ENCODE assay signal across 14 cellular contexts in genomic region chr12:88207921-88208640, GRCh38.
A peak's percentile ranks its signal among the peaks of the same experiment; 100 is the strongest.
DNase-seq lines count a peak whose midpoint lies in the region; ATAC-seq and TF ChIP-seq lines count a peak whose summit lies in the region.
"Had no signal": no experiment of that assay in that cellular context is flagged by ENCODE, and none has a peak within 500 bp of the region (broad histone marks: within the 10 kb centered on the region; RNA-seq: fewer than 3 reads in every experiment).

No MANE protein-coding gene starts in this region.

- H3K36me3 ChIP-seq in smooth muscle cell (ENCODE audit: low read depth) = peaks cover under 1% of the 10 kb centered on the region

- H3K4me2 ChIP-seq in smooth muscle cell = no peak overlapping the region
- H3K4me2 ChIP-seq: KMS-11 had no signal

- no peak for TF ChIP-seq CTCF in NB4 (IDR thresholded peaks at IDR 0.05; ENCODE audit: low read depth, low read length)
- TF ChIP-seq CTCF in smooth muscle cell (IDR thresholded peaks at IDR 0.05; ENCODE audit: borderline replicate concordance, insufficient read depth, poor library complexity, severe bottlenecking) = no peak

- 80% methylated on average over 4 of the region's 4 CpGs for WGBS in smooth muscle cell (ENCODE audit: low lambda C conversion rate)

- H3K4me1 ChIP-seq in smooth muscle cell (ENCODE audit: low read depth) = no peaks in the 10 kb centered on the region

- H3K9ac ChIP-seq in smooth muscle cell (ENCODE audit: low read depth) = no peak overlapping the region
- H3K9ac ChIP-seq: KMS-11 had no signal

- H4K20me1 ChIP-seq in smooth muscle cell (ENCODE audit: low read depth) = no peaks in the 10 kb centered on the region

- TF ChIP-seq POLR2A in NB4 (IDR thresholded peaks at IDR 0.05; ENCODE audit: extremely low read depth, insufficient read length) = no peak

- no peak overlapping the region for H2AFZ ChIP-seq in smooth muscle cell (ENCODE audit: low read depth)

- no peaks in the 10 kb centered on the region for H3K79me2 ChIP-seq in smooth muscle cell (ENCODE audit: low read depth)

- no peak overlapping the region for H3K4me3 ChIP-seq in NB4 (ENCODE audit: low read depth, low read length)
- no peak overlapping the region for H3K4me3 ChIP-seq in skeletal muscle cell (ENCODE audit: low read depth, low read length)
- H3K4me3 ChIP-seq in smooth muscle cell = no peak overlapping the region

- DNase-seq in ELR (ENCODE audit: low read depth) = peak; percentile 73
- DNase-seq in NB4 (ENCODE audit: low read depth) = peak; percentile 67
- peak; percentile 70 for DNase-seq in fibroblast of gingiva (ENCODE audit: low read depth)
- peak; percentile 91 for DNase-seq in skeletal muscle cell (ENCODE audit: low read depth)
- no peak for DNase-seq in COLO668 (lab: John Stamatoyannopoulos, UW; ENCODE audit: unreplicated experiment)
- DNase-seq in NCI-H82 (lab: John Stamatoyannopoulos, UW) = no peak
- DNase-seq in smooth muscle cell (lab: John Stamatoyannopoulos, UW; ENCODE audit: unreplicated experiment) = no peak
- DNase-seq: activated CD4-positive, alpha-beta T cell treated with anti-CD3 and anti-CD28 coated beads for 36 hours; CD4-positive, alpha-beta memory T cell; stimulated activated CD4-positive, alpha-beta T cell treated with anti-CD3 and anti-CD28 coated beads, Interleukin-2, amount 100 ng/mL, for 48 hours; stimulated activated naive B cell treated with anti-CD40 and anti-IgM and Interleukin-4, amounts not matched to agents 10 μg/mL and 1 μg/mL and 100 μg/mL, for 72 hours; SW 1271 had no signal

- ATAC-seq in GM18511 (IDR thresholded peaks at IDR 0.05; ENCODE audit: unreplicated experiment) = no peak
- ATAC-seq: activated CD4-positive, alpha-beta T cell treated with anti-CD3 and anti-CD28 coated beads for 36 hours; stimulated activated naive B cell treated with anti-CD40 and anti-IgM and Interleukin-4, amounts not matched to agents 10 μg/mL and 1 μg/mL and 100 μg/mL, for 72 hours had no signal

- no peaks in the 10 kb centered on the region for H3F3A ChIP-seq in smooth muscle cell (ENCODE audit: low read depth)

- H3K27ac ChIP-seq in smooth muscle cell (ENCODE audit: low read depth) = no peak overlapping the region
- H3K27ac ChIP-seq: KMS-11 had no signal

- peaks cover 2% of the 10 kb centered on the region for H3K9me3 ChIP-seq in smooth muscle cell (replicated peaks; ENCODE audit: low read depth)

- H3K27me3 ChIP-seq in smooth muscle cell (ENCODE audit: low read depth) = no peaks in the 10 kb centered on the region

Comparison
In these comparisons a context has a peak if more than half of its experiments do, and no peak if none do; other contexts are left out.
1. DNase-seq: peak in ELR (single experiment), NB4 (single experiment), fibroblast of gingiva (single experiment) and skeletal muscle cell (single experiment); none in COLO668 (single experiment), NCI-H82 (single experiment) and smooth muscle cell (single experiment).